ENCODE assay signal across 27 cellular contexts in the genomic region with DNA sequence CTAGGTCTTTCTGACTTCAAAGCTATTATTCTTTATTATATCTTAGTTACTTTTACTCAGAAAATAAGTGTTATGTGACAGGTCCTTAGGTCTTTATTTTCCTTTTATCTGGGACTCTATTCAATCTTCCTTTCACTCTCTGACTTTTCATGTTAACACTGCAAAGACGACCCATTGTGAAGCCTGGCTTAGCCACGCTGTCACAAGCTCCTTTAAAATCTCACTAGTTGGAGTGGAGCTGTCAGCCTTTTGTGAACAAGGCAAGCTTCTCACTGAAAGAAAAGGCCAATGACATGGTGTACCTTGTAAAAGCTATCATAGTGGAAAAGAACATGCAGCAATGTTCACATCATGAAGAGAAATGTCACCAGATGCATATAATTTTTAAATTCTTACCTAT.
"Had no signal": no experiment of that assay in that cellular context is flagged by ENCODE, and none has a peak within 500 bp of the region (broad histone marks: within the 10 kb centered on the region; RNA-seq: fewer than 3 reads in every experiment).

No MANE protein-coding gene starts in this region.

- H3K4me1 ChIP-seq: esophagus squamous epithelium, left ventricle myocardium inferior, lower lobe of right lung, parathyroid adenoma, prostate gland, sigmoid colon, tibial nerve, upper lobe of left lung had no signal

- DNase-seq: dermis blood vessel endothelial cell; effector memory CD8-positive, alpha-beta T cell; erythroblast; esophagus squamous epithelium; foreskin melanocyte; immature natural killer cell; islet precursor cell; kidney glomerular epithelial cell; left colon; left ventricle myocardium inferior; lower lobe of right lung; midbrain; naive thymus-derived CD8-positive, alpha-beta T cell; nephron progenitor cell; right cardiac atrium; sigmoid colon; stimulated activated CD4-positive, alpha-beta T cell treated with anti-CD3 and anti-CD28 coated beads, Interleukin-2, amount 100 ng/mL, for 24 hours; stimulated activated CD4-positive, alpha-beta T cell treated with anti-CD3 and anti-CD28 coated beads, Interleukin-4, amount 100 ng/mL, for 24 hours; stimulated activated naive CD8-positive, alpha-beta T cell treated with anti-CD3 and anti-CD28 coated beads, Interleukin-15, Interleukin-2, amounts not matched to agents 100 U/mL and 50 U/mL, for 24 hours; upper lobe of left lung had no signal

- H3K36me3 ChIP-seq: esophagus squamous epithelium, left ventricle myocardium inferior, lower lobe of right lung, prostate gland, sigmoid colon, thoracic aorta, tibial nerve, upper lobe of left lung had no signal

- H3K36me3 Mint-ChIP-seq: immature natural killer cell; memory B cell; naive thymus-derived CD8-positive, alpha-beta T cell; stimulated activated effector memory CD8-positive, alpha-beta T cell treated with anti-CD3 and anti-CD28 coated beads, Interleukin-12 subunit alpha, Interleukin-12 subunit beta, amount 100 ng/mL, for 72 hours had no signal

- H3K79me2 ChIP-seq: parathyroid adenoma had no signal

- H3K9me3 ChIP-seq: esophagus squamous epithelium, left ventricle myocardium inferior, lower lobe of right lung, prostate gland, sigmoid colon, thoracic aorta, tibial nerve, upper lobe of left lung had no signal

- H3K27me3 Mint-ChIP-seq: effector memory CD8-positive, alpha-beta T cell; memory B cell; naive thymus-derived CD8-positive, alpha-beta T cell had no signal

- H3K27me3 ChIP-seq: esophagus squamous epithelium, sigmoid colon, tibial nerve, upper lobe of left lung had no signal

- H3K27ac Mint-ChIP-seq: effector memory CD8-positive, alpha-beta T cell; immature natural killer cell; memory B cell; naive thymus-derived CD8-positive, alpha-beta T cell; nephron progenitor cell; stimulated activated effector memory CD8-positive, alpha-beta T cell treated with anti-CD3 and anti-CD28 coated beads, Interleukin-12 subunit alpha, Interleukin-12 subunit beta, amount 100 ng/mL, for 72 hours had no signal

- H3K27ac ChIP-seq: coronary artery, esophagus squamous epithelium, left ventricle myocardium inferior, lower lobe of right lung, parathyroid adenoma, prostate gland, sigmoid colon, thoracic aorta, tibial nerve, upper lobe of left lung had no signal

- H3K9ac ChIP-seq: parathyroid adenoma had no signal

- H3K9me3 Mint-ChIP-seq: nephron progenitor cell had no signal

- H3K4me3 ChIP-seq: coronary artery, esophagus squamous epithelium, left ventricle myocardium inferior, lower lobe of right lung, prostate gland, sigmoid colon, thoracic aorta, tibial nerve, upper lobe of left lung had no signal

- H2AFZ ChIP-seq: parathyroid adenoma had no signal

- H3K4me3 Mint-ChIP-seq: effector memory CD8-positive, alpha-beta T cell; immature natural killer cell; memory B cell; naive thymus-derived CD8-positive, alpha-beta T cell; nephron progenitor cell; stimulated activated effector memory CD8-positive, alpha-beta T cell treated with anti-CD3 and anti-CD28 coated beads, Interleukin-12 subunit alpha, Interleukin-12 subunit beta, amount 100 ng/mL, for 72 hours had no signal

- ATAC-seq: effector memory CD8-positive, alpha-beta T cell; left colon; lower lobe of right lung; naive thymus-derived CD8-positive, alpha-beta T cell; right cardiac atrium; stimulated activated effector memory CD8-positive, alpha-beta T cell treated with anti-CD3 and anti-CD28 coated beads, Interleukin-12 subunit alpha, Interleukin-12 subunit beta, amount 100 ng/mL, for 72 hours; stimulated activated naive CD8-positive, alpha-beta T cell treated with anti-CD3 and anti-CD28 coated beads, Interleukin-15, Interleukin-2, amounts not matched to agents 100 U/mL and 50 U/mL, for 24 hours had no signal

- H3K4me1 Mint-ChIP-seq: immature natural killer cell; memory B cell; naive thymus-derived CD8-positive, alpha-beta T cell; stimulated activated effector memory CD8-positive, alpha-beta T cell treated with anti-CD3 and anti-CD28 coated beads, Interleukin-12 subunit alpha, Interleukin-12 subunit beta, amount 100 ng/mL, for 72 hours had no signal
